Comparison of ENCODE assay signal across 8 cellular contexts in the genomic region with DNA sequence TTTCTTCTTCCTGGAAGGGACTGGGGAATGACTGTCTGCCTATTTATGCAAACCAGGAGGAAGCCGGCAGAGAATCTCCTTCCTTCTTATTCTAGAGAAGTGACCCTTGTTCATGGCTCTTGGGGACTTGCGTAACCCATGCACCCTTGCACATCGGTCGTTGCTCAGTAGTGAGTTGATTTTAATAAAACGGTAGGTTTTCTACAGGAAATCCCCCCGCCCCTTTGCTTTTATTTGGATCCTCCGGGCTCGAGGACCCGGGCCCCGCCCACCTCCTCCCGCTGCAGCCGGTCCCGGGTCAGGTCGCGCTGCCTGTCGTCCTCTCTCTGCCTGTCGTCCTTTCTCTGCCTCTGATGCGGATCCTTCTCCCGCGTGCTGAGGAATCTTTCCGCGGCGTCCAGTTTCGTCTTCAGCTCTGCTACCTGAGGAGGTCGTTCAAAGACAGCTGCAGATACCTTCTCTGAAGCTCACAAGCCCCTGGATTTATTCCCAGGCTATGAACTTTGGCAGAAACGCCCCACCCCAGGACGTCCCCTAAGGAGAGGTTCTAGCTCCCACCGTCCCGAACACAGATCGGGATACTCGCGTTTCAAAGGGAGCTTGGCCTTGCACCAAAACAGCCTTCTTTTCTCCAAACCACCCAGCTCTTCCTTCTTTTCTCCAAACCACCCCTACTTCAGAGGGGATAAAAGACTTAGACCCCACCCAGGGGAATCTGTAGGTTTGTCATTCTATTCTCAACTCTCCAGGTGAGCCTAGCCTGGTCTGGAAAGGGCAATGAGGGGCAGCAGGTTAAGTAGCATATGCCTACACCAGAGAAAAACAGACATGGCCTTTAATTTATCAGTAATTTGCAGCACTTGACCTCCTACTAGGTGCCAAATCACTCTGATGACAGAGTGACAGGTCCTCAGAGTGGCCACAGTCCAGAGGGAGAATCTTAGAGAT. TPM values are rescaled to one million over a fixed set of nuclear protein-coding genes. Genes with fewer than 3 reads are reported as not detected.
A peak's percentile ranks its signal among the peaks of the same experiment; 100 is the strongest.
DNase-seq lines count a peak whose midpoint lies in the region; ATAC-seq and TF ChIP-seq lines count a peak whose summit lies in the region.

No MANE protein-coding gene starts in this region.

- no peak overlapping the region for H2BK120ac ChIP-seq in H9 (ENCODE audit: low read depth, low read length, poor library complexity, severe bottlenecking)

- peak overlapping the region; percentile 83 to 93 for H3K4me3 Mint-ChIP-seq in H9
- peak overlapping the region; percentile 88 for H3K4me3 Mint-ChIP-seq in T-helper 2 cell treated with Interferon-gamma antibody and Interleukin-4, amounts not matched to agents 5 μg/mL and 100 μg/mL, for 36 hours
- peak overlapping the region; percentile 84 for H3K4me3 Mint-ChIP-seq in stimulated activated naive CD8-positive, alpha-beta T cell treated with anti-CD3 and anti-CD28 coated beads, Interleukin-15, Interleukin-2, amounts not matched to agents 100 ng/mL and 50 ng/mL, for 24 hours

- no peak overlapping the region for H3K18ac ChIP-seq in H9 (ENCODE audit: insufficient read length, low read depth, low read length)

- H3K27me3 ChIP-seq in H9 (ENCODE audit: insufficient read depth, low read length), result peaks cover 2% of the 10 kb centered on the region; the same call in 1 of the 2 replicates
- H3K27me3 ChIP-seq in liver (ENCODE audit: control insufficient read depth in 4 of 4, insufficient read depth in 4 of 4, low read length in 3 of 4), result peaks cover 2 to 6% (median 4%) of the 10 kb centered on the region in 4 donors

- no peaks in the 10 kb centered on the region for H3K79me1 ChIP-seq in H9 (ENCODE audit: insufficient read depth, low read depth, low read length, poor library complexity, severe bottlenecking)

- no peak overlapping the region for H4K91ac ChIP-seq in H9 (ENCODE audit: insufficient read length, low read depth, low read length)

- no peak overlapping the region for H2BK15ac ChIP-seq in H9 (ENCODE audit: low read depth, low read length)

- no peak for TF ChIP-seq RAD21 in liver (IDR thresholded peaks at IDR 0.05)

- no peak overlapping the region for H3K56ac ChIP-seq in H9 (ENCODE audit: insufficient read length, low read depth, low read length)

- no peaks in the 10 kb centered on the region for H3K9me3 Mint-ChIP-seq in H9
- H3K9me3 Mint-ChIP-seq in T-helper 2 cell treated with Interferon-gamma antibody and Interleukin-4, amounts not matched to agents 5 μg/mL and 100 μg/mL, for 36 hours, result no peaks in the 10 kb centered on the region
- H3K9me3 Mint-ChIP-seq in stimulated activated naive CD8-positive, alpha-beta T cell treated with anti-CD3 and anti-CD28 coated beads, Interleukin-15, Interleukin-2, amounts not matched to agents 100 ng/mL and 50 ng/mL, for 24 hours, result no peaks in the 10 kb centered on the region

- ATAC-seq in GM18517 (IDR thresholded peaks at IDR 0.05; ENCODE audit: unreplicated experiment) (no peak), HG02623 (IDR thresholded peaks at IDR 0.05; ENCODE audit: unreplicated experiment) (no peak)

- H3K4me1 ChIP-seq in H9 (ENCODE audit: insufficient read depth, low read length) (no peaks in the 10 kb centered on the region), liver (ENCODE audit: control insufficient read depth in 4 of 4, insufficient read depth in 4 of 4, low read length in 3 of 4) (peaks cover 0 to 8% (median 4%) of the 10 kb centered on the region in 4 donors)

- no peaks in the 10 kb centered on the region for H3K36me3 Mint-ChIP-seq in H9 (ENCODE audit: insufficient read depth in 1 of 3, low read depth in 3 of 3)
- peaks cover 10% of the 10 kb centered on the region for H3K36me3 Mint-ChIP-seq in T-helper 2 cell treated with Interferon-gamma antibody and Interleukin-4, amounts not matched to agents 5 μg/mL and 100 μg/mL, for 36 hours (ENCODE audit: low read depth)
- H3K36me3 Mint-ChIP-seq in stimulated activated naive CD8-positive, alpha-beta T cell treated with anti-CD3 and anti-CD28 coated beads, Interleukin-15, Interleukin-2, amounts not matched to agents 100 ng/mL and 50 ng/mL, for 24 hours (ENCODE audit: low read depth), result peaks cover under 1% of the 10 kb centered on the region

- no peak overlapping the region for H3K4ac ChIP-seq in H9 (ENCODE audit: low read depth, low read length)

- H2AK5ac ChIP-seq in H9 (ENCODE audit: insufficient read length, low read length), result no peak overlapping the region

- H3K4me1 Mint-ChIP-seq in H9, result peaks cover 12 to 13% of the 10 kb centered on the region in 2 experiments
- H3K4me1 Mint-ChIP-seq in T-helper 2 cell treated with Interferon-gamma antibody and Interleukin-4, amounts not matched to agents 5 μg/mL and 100 μg/mL, for 36 hours (ENCODE audit: low read depth), result peaks cover 41% of the 10 kb centered on the region
- H3K4me1 Mint-ChIP-seq in stimulated activated naive CD8-positive, alpha-beta T cell treated with anti-CD3 and anti-CD28 coated beads, Interleukin-15, Interleukin-2, amounts not matched to agents 100 ng/mL and 50 ng/mL, for 24 hours (ENCODE audit: low read depth), result peaks cover 51% of the 10 kb centered on the region

- no peaks in the 10 kb centered on the region for H3K36me3 ChIP-seq in liver (ENCODE audit: control insufficient read depth in 4 of 4, insufficient read depth in 3 of 4, low read depth in 1 of 4, low read length in 3 of 4)

- peak overlapping the region; percentile 66 for H2AFZ ChIP-seq in H9 (ENCODE audit: low read length)

- TF ChIP-seq CTCF in H9 (conservative IDR thresholded peaks at IDR 0.05) (no peak), choroid plexus epithelial cell (conservative IDR thresholded peaks at IDR 0.05; ENCODE audit: low read depth, low read length) (no peak), liver (IDR thresholded peaks at IDR 0.05; ENCODE audit: low read depth, low read length, missing input control) (no peak)

- no peaks in the 10 kb centered on the region for H3K9me3 ChIP-seq in H9 (ENCODE audit: control insufficient read depth, low read depth, low read length)
- H3K9me3 ChIP-seq in liver (ENCODE audit: control insufficient read depth in 4 of 4, low read length in 3 of 4), result no peaks in the 10 kb centered on the region

- peak; percentile 76 for DNase-seq in H9
- DNase-seq in T-helper 2 cell treated with Interferon-gamma antibody and Interleukin-4, amounts not matched to agents 5 μg/mL and 100 μg/mL, for 36 hours (ENCODE audit: low spot score), result no peak
- DNase-seq in choroid plexus epithelial cell (ENCODE audit: low read depth), result peak; percentile 17
- DNase-seq in GM19238 (ENCODE audit: insufficient read length, low spot score), result no peak

- no peak overlapping the region for H3K14ac ChIP-seq in H9 (ENCODE audit: insufficient read depth, low read length)

- H3T11ph ChIP-seq in H9 (ENCODE audit: low read length), result no peak overlapping the region

- no peaks in the 10 kb centered on the region for H3K79me2 ChIP-seq in H9 (ENCODE audit: insufficient read depth, low read length)

- H3K27ac Mint-ChIP-seq in H9, result peak overlapping the region in 1 of 3 experiments; percentile 62; a peak in 1 of 7 replicates
- peak overlapping the region; percentile 53 for H3K27ac Mint-ChIP-seq in T-helper 2 cell treated with Interferon-gamma antibody and Interleukin-4, amounts not matched to agents 5 μg/mL and 100 μg/mL, for 36 hours
- no peak overlapping the region for H3K27ac Mint-ChIP-seq in stimulated activated naive CD8-positive, alpha-beta T cell treated with anti-CD3 and anti-CD28 coated beads, Interleukin-15, Interleukin-2, amounts not matched to agents 100 ng/mL and 50 ng/mL, for 24 hours

- H3K4me3 ChIP-seq in choroid plexus epithelial cell (ENCODE audit: low read depth, low read length) (peak overlapping the region; percentile 63), liver (ENCODE audit: low read depth in 1 of 3, low read length in 3 of 3) (peak overlapping the region in 2 of 3 donors; percentile 11 to 25)

- no peak overlapping the region for H2BK5ac ChIP-seq in H9 (ENCODE audit: insufficient read length, low read length)

- no peak overlapping the region for H2BK20ac ChIP-seq in H9 (ENCODE audit: low read depth, low read length, poor library complexity, severe bottlenecking)

- H3K23ac ChIP-seq in H9 (ENCODE audit: insufficient read length, low read depth, low read length), result no peak overlapping the region

- peak overlapping the region; percentile 26 for H3K9ac ChIP-seq in H9 (ENCODE audit: extremely low read depth, insufficient read length, low read length)
- H3K9ac ChIP-seq in liver (ENCODE audit: low read depth in 1 of 2, low read length in 2 of 2), result no peak overlapping the region

- no CpG with 5 or more reads among the region's 32 CpGs for WGBS in H9 (ENCODE audit: extremely low coverage, insufficient read length, low lambda C conversion rate)
- WGBS in liver, result 5% methylated on average over 32 of the region's 32 CpGs

- H2BK12ac ChIP-seq in H9 (ENCODE audit: insufficient read length, low read depth, low read length), result no peak overlapping the region

- no peak overlapping the region for H4K5ac ChIP-seq in H9 (ENCODE audit: insufficient read length, low read depth, low read length)

- peaks cover 10% of the 10 kb centered on the region for H3K27me3 Mint-ChIP-seq in H9 (ENCODE audit: low read depth)
- H3K27me3 Mint-ChIP-seq in T-helper 2 cell treated with Interferon-gamma antibody and Interleukin-4, amounts not matched to agents 5 μg/mL and 100 μg/mL, for 36 hours (ENCODE audit: low read depth), result peaks cover 50% of the 10 kb centered on the region
- peaks cover 6% of the 10 kb centered on the region for H3K27me3 Mint-ChIP-seq in stimulated activated naive CD8-positive, alpha-beta T cell treated with anti-CD3 and anti-CD28 coated beads, Interleukin-15, Interleukin-2, amounts not matched to agents 100 ng/mL and 50 ng/mL, for 24 hours

- H3K27ac ChIP-seq in H9 (ENCODE audit: insufficient read length, low read depth, low read length) (no peak overlapping the region), liver (ENCODE audit: low read depth in 1 of 2, low read length in 2 of 2) (no peak overlapping the region)

- H3K4me2 ChIP-seq in H9 (ENCODE audit: insufficient read depth, insufficient read length, low read length), result peak overlapping the region; percentile 70

- H4K8ac ChIP-seq in H9 (replicated peaks; ENCODE audit: insufficient read length, low read depth, low read length), result no peak overlapping the region

- peaks cover 5% of the 10 kb centered on the region for H3K23me2 ChIP-seq in H9 (ENCODE audit: insufficient read length, low read depth, low read length, poor library complexity, severe bottlenecking)

- H4K20me1 ChIP-seq in H9 (ENCODE audit: control insufficient read depth, insufficient read depth, insufficient read length), result no peaks in the 10 kb centered on the region

TF ChIP-seq in liver, 16 proteins besides CTCF, POLR2A, EP300 and RAD21 (continues in another document):
- TF ChIP-seq RXRA (IDR thresholded peaks at IDR 0.05) (no peak), YY1 (IDR thresholded peaks at IDR 0.05) (no peak), GABPA (IDR thresholded peaks at IDR 0.05 in 1 of 2, conservative IDR thresholded peaks at IDR 0.05 in 1 of 2) (no peak), EGR1 (IDR thresholded peaks at IDR 0.05; ENCODE audit: low read depth in 2 of 2) (no peak), NR2F2 (IDR thresholded peaks at IDR 0.05) (no peak), FOXA2 (IDR thresholded peaks at IDR 0.05) (no peak)

RNA-seq across cellular contexts. Expression of a gene that starts 7.0 kb away (rescaled TPM):
- total RNA-seq in H9 (2021), result not detected in 2 replicates
- under 1 TPM in 1 of 2 donors, not detected in 1; 0.25 TPM for total RNA-seq in liver
- polyA plus RNA-seq in liver, result under 1 TPM in 1 of 2 donors, not detected in 1; 0.02 TPM

Comparison
In these comparisons a context has a peak if more than half of its experiments do, and no peak if none do; other contexts are left out.
1. DNase-seq: peak in H9 (single experiment) and choroid plexus epithelial cell (single experiment); none in T-helper 2 cell treated with Interferon-gamma antibody and Interleukin-4, amounts not matched to agents 5 μg/mL and 100 μg/mL, for 36 hours (single experiment) and GM19238 (single experiment).
2. Peak in every context shown above with its lines, with median percentiles within 50 percentile points of each other: H3K4me3 Mint-ChIP-seq.